1 cellular context compared by ENCODE assay signal in genomic region chr4:186203391-186203802, GRCh38.
TF ChIP-seq lines count a peak whose summit lies in the region.

No MANE protein-coding gene starts in this region.

TF ChIP-seq in K562, 482 proteins besides CTCF, POLR2A, EP300 and RAD21 (continues in another document):
- TF ChIP-seq CBFA2T2 (conservative IDR thresholded peaks at IDR 0.05) (peak; percentile 48), SMAD3 (CRISPR knock-in tag; conservative IDR thresholded peaks at IDR 0.05) (no peak), PHF21A (IDR thresholded peaks at IDR 0.05; ENCODE audit: borderline replicate concordance, low read depth) (no peak), CHD4 (IDR thresholded peaks at IDR 0.05; ENCODE audit: insufficient read depth, insufficient replicate concordance, low read depth, low read length, poor library complexity, severe bottlenecking) (no peak), BCOR (IDR thresholded peaks at IDR 0.05) (no peak), WHSC1 (IDR thresholded peaks at IDR 0.05; ENCODE audit: low read length) (no peak), ELF4 (CRISPR knock-in tag; IDR thresholded peaks at IDR 0.05) (no peak), TRIM28 (IDR thresholded peaks at IDR 0.05) (no peak), ATF1 (CRISPR knock-in tag; IDR thresholded peaks at IDR 0.05) (no peak), ATF1 (tag; IDR thresholded peaks at IDR 0.05) (no peak), TEAD4 (IDR thresholded peaks at IDR 0.05; ENCODE audit: low read length) (peak; percentile 63; the same call in 1 of the 2 replicates), TEAD4 (CRISPR knock-in tag; IDR thresholded peaks at IDR 0.05; ENCODE audit: borderline replicate concordance) (no peak), RBM15 (IDR thresholded peaks at IDR 0.05; ENCODE audit: insufficient read depth, low read length) (no peak), MEIS2 (IDR thresholded peaks at IDR 0.05; ENCODE audit: partially characterized antibody) (peak; percentile 46), ZNF354B (CRISPR knock-in tag; IDR thresholded peaks at IDR 0.05) (no peak), PHF8 (IDR thresholded peaks at IDR 0.05; ENCODE audit: borderline replicate concordance, low read length) (no peak), GATA2 (CRISPR knock-in tag; IDR thresholded peaks at IDR 0.05) (no peak), JUND (IDR thresholded peaks at IDR 0.05; ENCODE audit: borderline replicate concordance, low read depth, low read length) (no peak), JUND (tag; IDR thresholded peaks at IDR 0.05; ENCODE audit: borderline replicate concordance, low read depth, low read length) (no peak), E4F1 (CRISPR knock-in tag; IDR thresholded peaks at IDR 0.05; ENCODE audit: borderline replicate concordance) (peak; percentile 28; the same call in 1 of the 2 replicates), ZNF3 (CRISPR knock-in tag; IDR thresholded peaks at IDR 0.05) (no peak), MGA (IDR thresholded peaks at IDR 0.05) (no peak), SMAD1 (IDR thresholded peaks at IDR 0.05; ENCODE audit: low read depth, low read length, partially characterized antibody) (no peak), DDX20 (tag; IDR thresholded peaks at IDR 0.05; ENCODE audit: low read depth) (no peak), ZKSCAN3 (CRISPR knock-in tag; IDR thresholded peaks at IDR 0.05) (no peak), ETV5 (CRISPR knock-in tag; IDR thresholded peaks at IDR 0.05; ENCODE audit: low read depth) (no peak), ARID3A (IDR thresholded peaks at IDR 0.05; ENCODE audit: borderline replicate concordance, low read depth, low read length) (no peak), ZNF184 (CRISPR knock-in tag; IDR thresholded peaks at IDR 0.05) (no peak), HDAC1 (IDR thresholded peaks at IDR 0.05) (no peak), MAFK (IDR thresholded peaks at IDR 0.05; ENCODE audit: low read length) (no peak), BCLAF1 (IDR thresholded peaks at IDR 0.05; ENCODE audit: borderline replicate concordance in 1 of 2, control insufficient read depth in 1 of 2, low read depth in 2 of 2, low read length in 1 of 2) (no peak), ZNF717 (CRISPR knock-in tag; IDR thresholded peaks at IDR 0.05) (no peak), KLF16 (IDR thresholded peaks at IDR 0.05) (peak; percentile 69), PRMT5 (CRISPR knock-in tag; IDR thresholded peaks at IDR 0.05) (no peak), SAFB (IDR thresholded peaks at IDR 0.05; ENCODE audit: borderline replicate concordance, low read depth, low read length) (no peak), DIDO1 (tag; IDR thresholded peaks at IDR 0.05; ENCODE audit: low read depth) (no peak), NCOR1 (IDR thresholded peaks at IDR 0.05) (peak; percentile 63), NFXL1 (CRISPR knock-in tag; IDR thresholded peaks at IDR 0.05) (no peak), SMAD4 (CRISPR knock-in tag; conservative IDR thresholded peaks at IDR 0.05) (peak; percentile 93), CBX8 (IDR thresholded peaks at IDR 0.05; ENCODE audit: borderline replicate concordance, extremely low read depth, low read depth, low read length, poor library complexity, severe bottlenecking) (no peak), MECOM (CRISPR knock-in tag; IDR thresholded peaks at IDR 0.05) (no peak), GTF2A2 (tag; IDR thresholded peaks at IDR 0.05) (no peak), ZNF232 (CRISPR knock-in tag; IDR thresholded peaks at IDR 0.05) (no peak), TAL1 (IDR thresholded peaks at IDR 0.05) (peak; percentile 39; the same call in 1 of the 2 replicates), ELF1 (tag; IDR thresholded peaks at IDR 0.05) (no peak), ZNF780A (CRISPR knock-in tag; IDR thresholded peaks at IDR 0.05) (no peak)
- TF ChIP-seq, protein P1, sequence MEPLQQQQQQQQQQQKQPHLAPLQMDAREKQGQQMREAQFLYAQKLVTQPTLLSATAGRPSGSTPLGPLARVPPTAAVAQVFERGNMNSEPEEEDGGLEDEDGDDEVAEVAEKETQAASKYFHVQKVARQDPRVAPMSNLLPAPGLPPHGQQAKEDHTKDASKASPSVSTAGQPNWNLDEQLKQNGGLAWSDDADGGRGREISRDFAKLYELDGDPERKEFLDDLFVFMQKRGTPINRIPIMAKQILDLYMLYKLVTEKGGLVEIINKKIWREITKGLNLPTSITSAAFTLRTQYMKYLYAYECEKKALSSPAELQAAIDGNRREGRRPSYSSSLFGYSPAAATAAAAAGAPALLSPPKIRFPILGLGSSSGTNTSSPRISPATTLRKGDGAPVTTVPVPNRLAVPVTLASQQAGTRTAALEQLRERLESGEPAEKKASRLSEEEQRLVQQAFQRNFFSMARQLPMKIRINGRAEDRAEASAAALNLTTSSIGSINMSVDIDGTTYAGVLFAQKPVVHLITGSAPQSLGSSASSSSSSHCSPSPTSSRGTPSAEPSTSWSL (CRISPR knock-in tag; IDR thresholded peaks at IDR 0.05; ENCODE audit: borderline replicate concordance): no peak
- TF ChIP-seq, protein P2, sequence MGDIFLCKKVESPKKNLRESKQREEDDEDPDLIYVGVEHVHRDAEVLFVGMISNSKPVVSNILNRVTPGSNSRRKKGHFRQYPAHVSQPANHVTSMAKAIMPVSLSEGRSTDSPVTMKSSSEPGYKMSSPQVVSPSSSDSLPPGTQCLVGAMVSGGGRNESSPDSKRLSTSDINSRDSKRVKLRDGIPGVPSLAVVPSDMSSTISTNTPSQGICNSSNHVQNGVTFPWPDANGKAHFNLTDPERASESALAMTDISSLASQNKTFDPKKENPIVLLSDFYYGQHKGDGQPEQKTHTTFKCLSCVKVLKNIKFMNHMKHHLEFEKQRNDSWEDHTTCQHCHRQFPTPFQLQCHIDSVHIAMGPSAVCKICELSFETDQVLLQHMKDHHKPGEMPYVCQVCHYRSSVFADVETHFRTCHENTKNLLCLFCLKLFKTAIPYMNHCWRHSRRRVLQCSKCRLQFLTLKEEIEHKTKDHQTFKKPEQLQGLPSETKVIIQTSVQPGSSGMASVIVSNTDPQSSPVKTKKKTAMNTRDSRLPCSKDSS (IDR thresholded peaks at IDR 0.05; ENCODE audit: low read depth, partially characterized antibody): no peak
